Comparison of ENCODE assay signal across 28 cellular contexts in genomic region chr2:129782618-129782960, GRCh38.
"Had no signal": no experiment of that assay in that cellular context is flagged by ENCODE, and none has a peak within 500 bp of the region (broad histone marks: within the 10 kb centered on the region; RNA-seq: fewer than 3 reads in every experiment).

No MANE protein-coding gene starts in this region.

- H3K36me3 ChIP-seq: ascending aorta, cardiac muscle cell had no signal

- DNase-seq: activated CD4-positive, alpha-beta T cell treated with anti-CD3 and anti-CD28 coated beads for 36 hours; activated CD4-positive, alpha-beta T cell treated with anti-CD3 and anti-CD28 coated beads, Interleukin-2, amount 10 ng/mL, durations not matched to agents 7 days and 5 days; activated CD4-positive, alpha-beta T cell treated with anti-CD3 and anti-CD28 coated beads, Interleukin-2, amount 50 U/mL, for 48 hours; activated CD8-positive, alpha-beta T cell treated with anti-CD3 and anti-CD28 coated beads, Interleukin-2, amount 10 ng/mL, durations not matched to agents 7 days and 5 days; activated gamma-delta T cell; activated naive CD4-positive, alpha-beta T cell treated with Interleukin-2 at 50 U/mL for 16 hours; activated naive CD8-positive, alpha-beta T cell treated with anti-CD3 and anti-CD28 coated beads, Interleukin-2, amount 10 ng/mL, durations not matched to agents 7 days and 5 days; activated T-cell treated with anti-CD3 and anti-CD28 coated beads, Interleukin-2, amount 50 U/mL, for 24 hours; amygdala; NCI-H1105; NCI-H1417 treated with DMSO at 0.1 percent for 48 hours; NCI-H1694; NCI-H1930; NCI-H2081 treated with DMSO at 0.1 percent for 48 hours; NCI-H226; NCI-H524 treated with DMSO at 0.1 percent for 48 hours; PC-9; SIG-M5 had no signal

- H3K9me3 Mint-ChIP-seq: activated CD4-positive, alpha-beta T cell treated with anti-CD3 and anti-CD28 coated beads, Interleukin-2, amount 10 ng/mL, durations not matched to agents 7 days and 5 days; activated naive CD4-positive, alpha-beta T cell treated with anti-CD3 and anti-CD28 coated beads, Interleukin-2, amount 50 U/mL, for 24 hours; activated naive CD8-positive, alpha-beta T cell treated with anti-CD3 and anti-CD28 coated beads, Interleukin-2, amount 10 ng/mL, durations not matched to agents 7 days and 5 days; activated T-cell treated with anti-CD3 and anti-CD28 coated beads, Interleukin-2, amount 50 U/mL, for 24 hours; activated T-helper 2 cell treated with anti-CD3 and anti-CD28 coated beads, Interferon-gamma antibody, Interleukin-2, Interleukin-4, amounts not matched to agents 10 μg/mL and 5 μg/mL and 100 μg/mL, durations not matched to agents 14 hours and 24 hours and 36 hours; T-helper 2 cell treated with Interferon-gamma antibody and Interleukin-4, amounts not matched to agents 5 μg/mL and 100 μg/mL, for 36 hours; WTC11 had no signal

- H3K27ac Mint-ChIP-seq: activated CD4-positive, alpha-beta T cell treated with anti-CD3 and anti-CD28 coated beads for 36 hours; activated CD4-positive, alpha-beta T cell treated with anti-CD3 and anti-CD28 coated beads, Interleukin-2, amount 10 ng/mL, durations not matched to agents 7 days and 5 days; activated CD8-positive, alpha-beta T cell treated with anti-CD3 and anti-CD28 coated beads, Interleukin-2, amount 10 ng/mL, durations not matched to agents 7 days and 5 days; activated naive CD4-positive, alpha-beta T cell treated with anti-CD3 and anti-CD28 coated beads, Interleukin-2, amount 50 U/mL, for 24 hours; activated naive CD8-positive, alpha-beta T cell treated with anti-CD3 and anti-CD28 coated beads, Interleukin-2, amount 10 ng/mL, durations not matched to agents 7 days and 5 days; activated T-cell treated with anti-CD3 and anti-CD28 coated beads, Interleukin-2, amount 50 U/mL, for 24 hours; activated T-helper 2 cell treated with anti-CD3 and anti-CD28 coated beads, Interferon-gamma antibody, Interleukin-2, Interleukin-4, amounts not matched to agents 10 μg/mL and 5 μg/mL and 100 μg/mL, durations not matched to agents 14 hours and 24 hours and 36 hours; T-helper 2 cell treated with Interferon-gamma antibody and Interleukin-4, amounts not matched to agents 5 μg/mL and 100 μg/mL, for 36 hours; WTC11 had no signal

- H3K4me3 ChIP-seq: ascending aorta, cardiac muscle cell, K562, PC-9 had no signal

- H3K4me1 Mint-ChIP-seq: activated CD4-positive, alpha-beta T cell treated with anti-CD3 and anti-CD28 coated beads for 36 hours; activated CD4-positive, alpha-beta T cell treated with anti-CD3 and anti-CD28 coated beads, Interleukin-2, amount 10 ng/mL, durations not matched to agents 7 days and 5 days; activated naive CD4-positive, alpha-beta T cell treated with anti-CD3 and anti-CD28 coated beads, Interleukin-2, amount 50 U/mL, for 24 hours; activated naive CD8-positive, alpha-beta T cell treated with anti-CD3 and anti-CD28 coated beads, Interleukin-2, amount 10 ng/mL, durations not matched to agents 7 days and 5 days had no signal

- H3K27me3 ChIP-seq: ascending aorta, cardiac muscle cell had no signal

- H3K36me3 Mint-ChIP-seq: activated naive CD4-positive, alpha-beta T cell treated with anti-CD3 and anti-CD28 coated beads, Interleukin-2, amount 50 U/mL, for 24 hours; activated naive CD8-positive, alpha-beta T cell treated with anti-CD3 and anti-CD28 coated beads, Interleukin-2, amount 10 ng/mL, durations not matched to agents 7 days and 5 days; WTC11 had no signal

- H3K4me1 ChIP-seq: ascending aorta had no signal

- H3K27ac ChIP-seq: ascending aorta, cardiac muscle cell, PC-9, RWPE1 had no signal

- H3K4me3 Mint-ChIP-seq: activated CD4-positive, alpha-beta T cell treated with anti-CD3 and anti-CD28 coated beads for 36 hours; activated CD4-positive, alpha-beta T cell treated with anti-CD3 and anti-CD28 coated beads, Interleukin-2, amount 10 ng/mL, durations not matched to agents 7 days and 5 days; activated CD8-positive, alpha-beta T cell treated with anti-CD3 and anti-CD28 coated beads, Interleukin-2, amount 10 ng/mL, durations not matched to agents 7 days and 5 days; activated naive CD4-positive, alpha-beta T cell treated with anti-CD3 and anti-CD28 coated beads, Interleukin-2, amount 50 U/mL, for 24 hours; activated naive CD8-positive, alpha-beta T cell treated with anti-CD3 and anti-CD28 coated beads, Interleukin-2, amount 10 ng/mL, durations not matched to agents 7 days and 5 days; activated T-cell treated with anti-CD3 and anti-CD28 coated beads, Interleukin-2, amount 50 U/mL, for 24 hours; T-helper 2 cell treated with Interferon-gamma antibody and Interleukin-4, amounts not matched to agents 5 μg/mL and 100 μg/mL, for 36 hours; WTC11 had no signal

- ATAC-seq: activated CD4-positive, alpha-beta T cell treated with anti-CD3 and anti-CD28 coated beads for 36 hours; activated CD4-positive, CD25-positive, alpha-beta regulatory T cell treated with anti-CD3 and anti-CD28 coated beads, Interleukin-2, amount 50 U/mL, for 24 hours; activated CD8-positive, alpha-beta T cell treated with anti-CD3 and anti-CD28 coated beads, Interleukin-2, amount 10 ng/mL, durations not matched to agents 7 days and 5 days; K562; Right ventricle myocardium inferior; WTC11 had no signal

- H3K9me3 ChIP-seq: ascending aorta had no signal
